Comparison of ENCODE assay signal across 4 cellular contexts in the genomic region with DNA sequence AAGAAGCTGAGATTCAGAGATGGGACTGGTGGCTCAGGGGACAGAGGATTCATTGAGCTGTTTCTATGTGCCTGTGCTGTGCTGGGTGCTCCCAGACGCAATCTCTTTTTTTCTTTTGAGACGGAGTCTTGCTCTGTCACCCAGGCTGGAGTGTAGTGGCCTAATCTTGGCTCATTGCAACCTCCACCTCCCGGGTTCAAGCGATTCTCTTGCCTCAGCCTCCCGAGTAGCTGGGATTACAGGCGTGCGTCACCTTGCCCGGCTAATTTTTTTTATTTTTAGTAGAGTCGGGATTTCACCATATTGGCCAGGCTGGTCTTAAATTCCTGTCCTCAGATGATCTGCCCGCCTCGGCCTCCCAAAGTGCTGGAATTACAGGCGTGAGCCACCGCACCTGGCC. TPM values are rescaled to one million over a fixed set of nuclear protein-coding genes. Genes with fewer than 3 reads are reported as not detected.
"Had no signal": no experiment of that assay in that cellular context is flagged by ENCODE, and none has a peak within 500 bp of the region (broad histone marks: within the 10 kb centered on the region; RNA-seq: fewer than 3 reads in every experiment).

No MANE protein-coding gene starts in this region.

RNA-seq across cellular contexts. Expression of gene ATP5MGL, which starts 32.7 kb away (rescaled TPM):
- total RNA-seq: M059J, PC-3, Peyer's patch, SK-MEL-5 had no signal

RNA-seq across cellular contexts. Expression of gene A4GALT, which starts 47.6 kb away (rescaled TPM):
- total RNA-seq: SK-MEL-5 had no signal
